Comparison of ENCODE assay signal across 15 cellular contexts in the genomic region with DNA sequence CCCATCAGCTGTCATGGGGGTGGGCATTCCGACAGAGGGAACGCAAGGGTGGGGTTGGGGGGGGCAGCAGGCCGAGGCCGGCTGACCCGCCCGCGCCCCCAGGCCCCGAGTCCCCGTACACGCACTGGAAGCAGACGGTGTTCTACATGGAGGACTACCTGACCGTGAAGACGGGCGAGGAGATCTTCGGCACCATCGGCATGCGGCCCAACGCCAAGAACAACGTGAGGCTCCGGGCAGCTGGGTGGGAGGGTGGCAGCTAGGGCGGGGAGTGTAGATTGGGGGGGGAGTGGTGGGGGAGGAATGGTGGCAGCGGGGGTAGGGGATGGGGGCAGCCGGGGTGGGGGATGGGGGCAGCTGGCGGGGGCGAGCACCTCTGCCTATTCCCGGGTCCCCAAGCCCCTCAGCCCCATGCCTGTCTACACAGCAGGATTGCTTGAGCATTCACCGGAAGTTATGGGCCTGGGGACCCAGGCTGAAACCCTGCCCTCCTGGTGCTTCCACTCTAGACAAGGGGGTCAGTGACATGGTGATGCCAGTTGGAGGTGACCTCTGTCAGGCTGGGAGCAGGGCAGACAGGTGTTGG. TPM values are rescaled to one million over a fixed set of nuclear protein-coding genes. Genes with fewer than 3 reads are reported as not detected.
A peak's percentile ranks its signal among the peaks of the same experiment; 100 is the strongest.
DNase-seq lines count a peak whose midpoint lies in the region; FAIRE-seq and TF ChIP-seq lines count a peak whose summit lies in the region.
"Had no signal": no experiment of that assay in that cellular context is flagged by ENCODE, and none has a peak within 500 bp of the region (broad histone marks: within the 10 kb centered on the region; RNA-seq: fewer than 3 reads in every experiment).

No MANE protein-coding gene starts in this region.

- WGBS in spleen, 5 donors = 86 to 91% (median 90%) methylated on average over 9 to 27 of the region's 27 CpGs
- WGBS in endodermal cell (ENCODE audit: insufficient coverage in 1 of 2, insufficient read length in 1 of 2), 2 experiments = 95 to 97% methylated on average over 12 to 22 of the region's 27 CpGs

- peaks cover 49% of the 10 kb centered on the region for H3K36me3 Mint-ChIP-seq in activated naive CD8-positive, alpha-beta T cell treated with anti-CD3 and anti-CD28 coated beads for 36 hours
- peaks cover 52% of the 10 kb centered on the region for H3K36me3 Mint-ChIP-seq in endodermal cell (ENCODE audit: low read depth)

- H3K4me2 ChIP-seq in Karpas-422 (ENCODE audit: low read depth, low read length, poor library complexity, severe bottlenecking) = no peak overlapping the region

- H3K9me2 ChIP-seq in Karpas-422 (replicated peaks; ENCODE audit: insufficient read depth, low read length) = no peaks in the 10 kb centered on the region

- no peak for FAIRE-seq in kidney (lab: Jason Lieb, UNC)

- intact Hi-C loops in kidney (cut with DNase I) = no loop called here
- intact Hi-C loops in spleen (cut with DNase I; ENCODE audit: low total_unique reads) = no loop called here

- peaks cover 33% of the 10 kb centered on the region for H3K36me3 ChIP-seq in H7 (replicated peaks; ENCODE audit: control insufficient read depth, insufficient read depth, low read length)
- peaks cover 22 to 24% of the 10 kb centered on the region in 2 donors for H3K36me3 ChIP-seq in kidney (ENCODE audit: control insufficient read depth in 1 of 2, insufficient read depth in 2 of 2, low read length in 2 of 2)
- peaks cover 4 to 75% (median 59%) of the 10 kb centered on the region in 6 donors for H3K36me3 ChIP-seq in spleen
- H3K36me3 ChIP-seq in Karpas-422 (ENCODE audit: insufficient read depth, low read length) = peaks cover 40% of the 10 kb centered on the region
- peaks cover 51% of the 10 kb centered on the region for H3K36me3 ChIP-seq in endodermal cell (ENCODE audit: control insufficient read depth, insufficient read depth, low read length)

- H3K4me3 Mint-ChIP-seq in activated naive CD8-positive, alpha-beta T cell treated with anti-CD3 and anti-CD28 coated beads for 36 hours = no peak overlapping the region
- no peak overlapping the region for H3K4me3 Mint-ChIP-seq in endodermal cell
- H3K4me3 Mint-ChIP-seq: B cell; CD8-positive, alpha-beta T cell had no signal

- H3K9me3 ChIP-seq in kidney (ENCODE audit: control insufficient read depth in 1 of 2, low read length in 2 of 2) (no peaks in the 10 kb centered on the region), spleen (no peaks in the 10 kb centered on the region), Karpas-422 (ENCODE audit: low read length) (no peaks in the 10 kb centered on the region), endodermal cell (ENCODE audit: control insufficient read depth, low read length) (no peaks in the 10 kb centered on the region)
- H3K9me3 ChIP-seq: SJSA1 had no signal

- H2AFZ ChIP-seq in Karpas-422 (ENCODE audit: low read length) = no peak overlapping the region

- TF ChIP-seq CTCF in kidney (IDR thresholded peaks at IDR 0.05; ENCODE audit: borderline replicate concordance, extremely low read depth, insufficient read depth) (no peak), spleen (IDR thresholded peaks at IDR 0.05 in 8 of 11, conservative IDR thresholded peaks at IDR 0.05 in 3 of 11) (no peak), endodermal cell (conservative IDR thresholded peaks at IDR 0.05) (no peak)

- H3K4me1 ChIP-seq in kidney (ENCODE audit: control insufficient read depth in 1 of 2, insufficient read depth in 1 of 2, low read depth in 1 of 2, low read length in 2 of 2) (peaks cover 6 to 20% of the 10 kb centered on the region in 2 donors), spleen (peaks cover 21 to 81% (median 48%) of the 10 kb centered on the region in 6 donors), Karpas-422 (ENCODE audit: low read length) (no peaks in the 10 kb centered on the region), endodermal cell (ENCODE audit: control insufficient read depth, insufficient read depth, low read length) (no peaks in the 10 kb centered on the region)

- no peak overlapping the region for H3K9ac ChIP-seq in kidney (ENCODE audit: low read length in 2 of 2)
- no peak overlapping the region for H3K9ac ChIP-seq in Karpas-422 (ENCODE audit: low read length)
- H3K9ac ChIP-seq in endodermal cell (ENCODE audit: extremely low read depth, low read length, poor library complexity, severe bottlenecking) = no peak overlapping the region

- H3K79me2 ChIP-seq in Karpas-422 (ENCODE audit: low read length) = peaks cover 9% of the 10 kb centered on the region

- no peak overlapping the region for H3K4me3 ChIP-seq in H7 (ENCODE audit: insufficient read depth, low read depth, low read length)
- no peak overlapping the region for H3K4me3 ChIP-seq in kidney (ENCODE audit: low read length in 2 of 2)
- peak overlapping the region in 2 of 8 donors; percentile 2 to 72 for H3K4me3 ChIP-seq in spleen
- no peak overlapping the region for H3K4me3 ChIP-seq in Karpas-422 (ENCODE audit: low read length)
- H3K4me3 ChIP-seq in endodermal cell (ENCODE audit: low read length) = no peak overlapping the region
- H3K4me3 ChIP-seq: SJSA1 had no signal

- no peaks in the 10 kb centered on the region for H3K9me3 Mint-ChIP-seq in activated naive CD8-positive, alpha-beta T cell treated with anti-CD3 and anti-CD28 coated beads for 36 hours
- no peaks in the 10 kb centered on the region for H3K9me3 Mint-ChIP-seq in endodermal cell
- H3K9me3 Mint-ChIP-seq: CD8-positive, alpha-beta T cell had no signal

- peaks cover 35% of the 10 kb centered on the region for H4K20me1 ChIP-seq in Karpas-422 (ENCODE audit: insufficient read depth, low read depth, low read length)

- no peaks in the 10 kb centered on the region for H3K27me3 ChIP-seq in H7 (ENCODE audit: control insufficient read depth, insufficient read depth, low read length)
- H3K27me3 ChIP-seq in spleen (replicated peaks in 1 of 7) = peaks cover 0 to 26% (median 16%) of the 10 kb centered on the region in 7 donors
- no peaks in the 10 kb centered on the region for H3K27me3 ChIP-seq in Karpas-422 (ENCODE audit: low read length)
- H3K27me3 ChIP-seq in endodermal cell (ENCODE audit: control insufficient read depth, insufficient read depth, low read length, poor library complexity, severe bottlenecking) = no peaks in the 10 kb centered on the region

- H3K27ac Mint-ChIP-seq in activated naive CD8-positive, alpha-beta T cell treated with anti-CD3 and anti-CD28 coated beads for 36 hours = peak overlapping the region; percentile 34
- no peak overlapping the region for H3K27ac Mint-ChIP-seq in endodermal cell
- H3K27ac Mint-ChIP-seq: B cell; CD8-positive, alpha-beta T cell had no signal

- DNase-seq in H7 (peak; percentile 65), kidney (peak; percentile 66), spleen (no peak), Karpas-422 (no peak), ecto neural progenitor cell (ENCODE audit: low spot score) (no peak), endodermal cell (no peak)
- no peak for DNase-seq in activated naive CD8-positive, alpha-beta T cell treated with anti-CD3 and anti-CD28 coated beads for 36 hours
- DNase-seq: CD8-positive, alpha-beta T cell; HCEC 1CT; MV-4-11; NCI-H1436; NCI-H2081; NCI-H510A treated with DMSO at 0.1 percent for 48 hours had no signal

- H3K27ac ChIP-seq in kidney (ENCODE audit: low read depth in 2 of 2, low read length in 2 of 2) (peak overlapping the region in 1 of 2 donors; percentile 32), spleen (peak overlapping the region in 5 of 8 donors; percentile 73 to 83 (median 81)), Karpas-422 (ENCODE audit: low read length) (no peak overlapping the region), endodermal cell (ENCODE audit: low read depth, low read length) (no peak overlapping the region)
- H3K27ac ChIP-seq: SJSA1 had no signal

- peaks cover 14% of the 10 kb centered on the region for H3K27me3 Mint-ChIP-seq in activated naive CD8-positive, alpha-beta T cell treated with anti-CD3 and anti-CD28 coated beads for 36 hours
- no peaks in the 10 kb centered on the region for H3K27me3 Mint-ChIP-seq in endodermal cell (ENCODE audit: insufficient read depth)

- no peak for TF ChIP-seq POLR2A in spleen (IDR thresholded peaks at IDR 0.05)

- H3K4me1 Mint-ChIP-seq in activated naive CD8-positive, alpha-beta T cell treated with anti-CD3 and anti-CD28 coated beads for 36 hours = peaks cover 33% of the 10 kb centered on the region
- H3K4me1 Mint-ChIP-seq in endodermal cell = peaks cover 13% of the 10 kb centered on the region

RNA-seq across cellular contexts. Expression of a gene that starts 2.8 kb away (rescaled TPM):
- total RNA-seq in H7 (2014; rRNA removed; shearing (Covaris generic)) = 1.4 and 1.8 TPM in 2 replicates
- total RNA-seq in activated naive CD8-positive, alpha-beta T cell treated with anti-CD3 and anti-CD28 coated beads for 36 hours = 10 to 100 TPM in 1 of 2 experiments, 1 to 10 TPM in 1; 9.5 to 12.0 TPM
- total RNA-seq in kidney (2.1 TPM), spleen (10 to 100 TPM in 1 of 7 donors, 1 to 10 TPM in 6; 1.4 to 14.2 (median 5.0) TPM), endodermal cell (1 to 10 TPM; 4.6 to 7.7 TPM)
- polyA plus RNA-seq in kidney (ENCODE audit: insufficient read depth, low read depth, low replicate concordance) (0.60 TPM), spleen (1 to 10 TPM; 1.5 to 3.6 (median 3.5) TPM)
- total RNA-seq in Karpas-422 (2014; rRNA removed; shearing (Covaris generic); ENCODE audit: low replicate concordance) = 4.0 and 12.0 TPM in 2 replicates
- polyA plus RNA-seq in endodermal cell (2013, experiment 1 of 2) = 5.1 TPM
- polyA plus RNA-seq in endodermal cell (2013, experiment 2 of 2) = 6.1 TPM

RNA-seq across cellular contexts. Expression of a gene that starts 4.3 kb away (rescaled TPM):
- 25.8 and 28.9 TPM in 2 replicates for total RNA-seq in H7 (2014; rRNA removed; shearing (Covaris generic))
- 1 to 10 TPM in 1 of 2 experiments, under 1 TPM in 1; 0.89 to 1.1 TPM for total RNA-seq in activated naive CD8-positive, alpha-beta T cell treated with anti-CD3 and anti-CD28 coated beads for 36 hours
- total RNA-seq in kidney (6.0 TPM), spleen (10 to 100 TPM in 5 of 7 donors, 1 to 10 TPM in 2; 6.8 to 17.0 (median 16.4) TPM), endodermal cell (10 to 100 TPM; 41.4 to 59.7 TPM)
- polyA plus RNA-seq in kidney (ENCODE audit: insufficient read depth, low read depth, low replicate concordance) (2.6 TPM), spleen (10 to 100 TPM in 2 of 3 donors, 1 to 10 TPM in 1; 5.2 to 15.7 (median 11.8) TPM)
- total RNA-seq in Karpas-422 (2014; rRNA removed; shearing (Covaris generic); ENCODE audit: low replicate concordance) = 0.26 and 1.3 TPM in 2 replicates
- polyA plus RNA-seq in endodermal cell (2013, experiment 1 of 2) = 62.0 TPM
- polyA plus RNA-seq in endodermal cell (2013, experiment 2 of 2) = 60.2 TPM

RNA-seq across cellular contexts. Expression of a gene that starts 9.5 kb away (rescaled TPM):
- total RNA-seq in H7 (2014; rRNA removed; shearing (Covaris generic)) = 690 and 848 TPM in 2 replicates
- 100 to 1,000 TPM; 538 to 547 TPM for total RNA-seq in activated naive CD8-positive, alpha-beta T cell treated with anti-CD3 and anti-CD28 coated beads for 36 hours
- total RNA-seq in kidney (119 TPM), spleen (100 to 1,000 TPM; 108 to 136 (median 115) TPM), endodermal cell (100 to 1,000 TPM; 343 to 362 TPM)
- polyA plus RNA-seq in kidney (ENCODE audit: insufficient read depth, low read depth, low replicate concordance) (131 TPM), spleen (100 to 1,000 TPM; 114 to 175 (median 134) TPM)
- total RNA-seq in Karpas-422 (2014; rRNA removed; shearing (Covaris generic); ENCODE audit: low replicate concordance) = 293 and 522 TPM in 2 replicates
- polyA plus RNA-seq in endodermal cell (2013, experiment 1 of 2) = 417 TPM
- 408 TPM for polyA plus RNA-seq in endodermal cell (2013, experiment 2 of 2)

RNA-seq across cellular contexts. Expression of a gene that starts 20.9 kb away (rescaled TPM):
- total RNA-seq in H7 (2014; rRNA removed; shearing (Covaris generic)) = 34.3 and 42.5 TPM in 2 replicates
- 10 to 100 TPM; 74.1 to 81.9 TPM for total RNA-seq in activated naive CD8-positive, alpha-beta T cell treated with anti-CD3 and anti-CD28 coated beads for 36 hours
- total RNA-seq in kidney (14.4 TPM), spleen (10 to 100 TPM in 6 of 7 donors, 1 to 10 TPM in 1; 7.8 to 26.6 (median 16.3) TPM), endodermal cell (100 to 1,000 TPM in 1 of 2 donors, 10 to 100 TPM in 1; 91.8 to 101 TPM)
- polyA plus RNA-seq in kidney (ENCODE audit: insufficient read depth, low read depth, low replicate concordance) (13.5 TPM), spleen (10 to 100 TPM; 26.5 to 36.7 (median 30.1) TPM)
- 25.6 and 35.4 TPM in 2 replicates for total RNA-seq in Karpas-422 (2014; rRNA removed; shearing (Covaris generic); ENCODE audit: low replicate concordance)
- polyA plus RNA-seq in endodermal cell (2013, experiment 1 of 2) = 81.0 TPM
- polyA plus RNA-seq in endodermal cell (2013, experiment 2 of 2) = 68.6 TPM

RNA-seq across cellular contexts. Expression of a gene that starts 20.9 kb away (rescaled TPM):
- 107 and 108 TPM in 2 replicates for total RNA-seq in H7 (2014; rRNA removed; shearing (Covaris generic))
- 100 to 1,000 TPM in 1 of 2 experiments, 10 to 100 TPM in 1; 94.5 to 105 TPM for total RNA-seq in activated naive CD8-positive, alpha-beta T cell treated with anti-CD3 and anti-CD28 coated beads for 36 hours
- 84.9 TPM for total RNA-seq in kidney
- polyA plus RNA-seq in kidney (ENCODE audit: insufficient read depth, low read depth, low replicate concordance) = 64.5 TPM
- total RNA-seq in spleen = 100 to 1,000 TPM in 4 of 7 donors, 10 to 100 TPM in 3; 87.9 to 150 (median 127) TPM
- polyA plus RNA-seq in spleen = 100 to 1,000 TPM; 127 to 294 (median 276) TPM
- total RNA-seq in Karpas-422 (2014; rRNA removed; shearing (Covaris generic); ENCODE audit: low replicate concordance) = 78.2 and 293 TPM in 2 replicates
- total RNA-seq in endodermal cell = 100 to 1,000 TPM; 127 to 128 TPM
- 58.7 TPM for polyA plus RNA-seq in endodermal cell (2013, experiment 1 of 2)
- 66.6 TPM for polyA plus RNA-seq in endodermal cell (2013, experiment 2 of 2)

Comparison
In these comparisons a context has a peak if more than half of its experiments do, and no peak if none do; other contexts are left out.
1. DNase-seq: peak in H7 (single experiment) and kidney (single experiment); none in activated naive CD8-positive, alpha-beta T cell treated with anti-CD3 and anti-CD28 coated beads for 36 hours (single experiment), spleen (single experiment), Karpas-422 (single experiment), ecto neural progenitor cell (single experiment) and endodermal cell (single experiment).
2. H3K27ac ChIP-seq: peak in spleen (5 of 8); none in Karpas-422 (single experiment) and endodermal cell (single experiment).